Comparison of ENCODE assay signal across 13 cellular contexts in the genomic region with DNA sequence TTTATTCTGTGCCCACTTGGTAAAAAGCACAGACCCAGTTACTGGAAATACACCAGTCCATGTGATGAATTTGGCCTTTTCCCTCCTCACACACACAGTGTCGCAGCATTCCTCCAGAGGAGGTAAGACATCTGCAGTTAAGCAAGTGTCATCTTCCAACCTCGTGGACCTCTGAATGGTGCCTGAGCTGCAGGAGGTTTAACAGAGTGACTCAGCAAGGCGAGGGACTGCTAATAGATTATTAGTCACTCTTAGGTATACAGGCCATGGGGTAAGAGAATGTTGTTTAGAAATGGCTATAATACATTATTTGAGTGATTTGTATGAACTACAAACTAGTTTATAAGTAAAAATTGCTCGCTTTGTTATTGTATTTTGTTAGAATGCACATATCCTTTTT. TPM values are rescaled to one million over a fixed set of nuclear protein-coding genes. Genes with fewer than 3 reads are reported as not detected.
DNase-seq lines count a peak whose midpoint lies in the region; ATAC-seq, FAIRE-seq and TF ChIP-seq lines count a peak whose summit lies in the region.
"Had no signal": no experiment of that assay in that cellular context is flagged by ENCODE, and none has a peak within 500 bp of the region (broad histone marks: within the 10 kb centered on the region; RNA-seq: fewer than 3 reads in every experiment).

No MANE protein-coding gene starts in this region.

- BruUV-seq in K562 (replicated peaks; lab: Mats Ljungman, UMichigan) = no TSS peak

- H4K20me1 ChIP-seq in K562 (replicated peaks; ENCODE audit: control insufficient read depth, insufficient read depth, low read length) = no peaks in the 10 kb centered on the region

- intact Hi-C loops in K562 (cut with micrococcal nuclease) (no loop called here), sigmoid colon (cut with DNase I) (no loop called here)

- TF ChIP-seq EP300 in K562 (IDR thresholded peaks at IDR 0.05; ENCODE audit: low read length) (no peak), tibial nerve (IDR thresholded peaks at IDR 0.05) (no peak), sigmoid colon (IDR thresholded peaks at IDR 0.05) (no peak)

- in situ Hi-C loops in K562 (cut with MboI) = loop anchor here (5.0 kb wide), 1 partner anchor 81 kb away; no protein-coding TSS in a partner anchor

- 0 out of 2 replicates have a peak overlapping the region, but pooled peaks have one; percentile 7 for H2AFZ ChIP-seq in K562 (ENCODE audit: low read depth, low read length)

- TF ChIP-seq CTCF in K562 (IDR thresholded peaks at IDR 0.05 in 2 of 3, conservative IDR thresholded peaks at IDR 0.05 in 1 of 3; ENCODE audit: insufficient read depth in 2 of 3, low read depth in 1 of 3, low read length in 3 of 3) (no peak), kidney epithelial cell (IDR thresholded peaks at IDR 0.05; ENCODE audit: insufficient read depth, low read length, poor library complexity, severe bottlenecking) (no peak), tibial nerve (IDR thresholded peaks at IDR 0.05) (no peak), sigmoid colon (IDR thresholded peaks at IDR 0.05) (no peak)

- no peaks in the 10 kb centered on the region for H3K9me3 ChIP-seq in K562 (replicated peaks; ENCODE audit: control insufficient read depth, insufficient read depth, low read depth, low read length)
- H3K9me3 ChIP-seq in tibial nerve = no peaks in the 10 kb centered on the region
- H3K9me3 ChIP-seq in sigmoid colon = no peaks in the 10 kb centered on the region
- H3K9me3 ChIP-seq: Peyer's patch had no signal

- H3K4me2 ChIP-seq in K562 (ENCODE audit: insufficient read depth, low read length) = no peak overlapping the region; the same call in 1 of the 2 replicates

- POLR2A ChIA-PET in K562 (lab: Yijun Ruan, JAX) = interaction anchor here (1.6 kb wide), 1 partner anchor 16 kb away, joined by 5 read pairs; no protein-coding TSS in a partner anchor

- no peaks in the 10 kb centered on the region for H3K79me2 ChIP-seq in K562 (ENCODE audit: control insufficient read depth, insufficient read depth, low read length)

- peak; percentile 72 for ATAC-seq in K562
- ATAC-seq: right cardiac atrium had no signal

- H3K4me3 ChIP-seq in K562 = no peak overlapping the region
- H3K4me3 ChIP-seq in kidney epithelial cell (ENCODE audit: low read depth, low read length) = no peak overlapping the region
- no peak overlapping the region for H3K4me3 ChIP-seq in tibial nerve
- H3K4me3 ChIP-seq in sigmoid colon = no peak overlapping the region
- H3K4me3 ChIP-seq: Peyer's patch had no signal

- H3K27me3 ChIP-seq in K562 (ENCODE audit: control insufficient read depth in 2 of 2, insufficient read depth in 2 of 2, low read length in 2 of 2) (no peaks in the 10 kb centered on the region), kidney epithelial cell (ENCODE audit: control insufficient read depth, insufficient read depth, low read length) (no peaks in the 10 kb centered on the region), tibial nerve (no peaks in the 10 kb centered on the region), sigmoid colon (no peaks in the 10 kb centered on the region)
- H3K27me3 ChIP-seq: Peyer's patch had no signal

- H3K9ac ChIP-seq in K562 (ENCODE audit: insufficient read depth in 1 of 2, low read depth in 2 of 2, low read length in 2 of 2) = no peak overlapping the region

- H3K36me3 ChIP-seq in K562 (ENCODE audit: control insufficient read depth, insufficient read depth, low read length) = no peaks in the 10 kb centered on the region
- no peaks in the 10 kb centered on the region for H3K36me3 ChIP-seq in kidney epithelial cell (ENCODE audit: control insufficient read depth, insufficient read depth, low read length)
- no peaks in the 10 kb centered on the region for H3K36me3 ChIP-seq in tibial nerve
- no peaks in the 10 kb centered on the region for H3K36me3 ChIP-seq in sigmoid colon
- H3K36me3 ChIP-seq: Peyer's patch had no signal

- TF ChIP-seq POLR2A in K562 (conservative IDR thresholded peaks at IDR 0.05) = no peak
- TF ChIP-seq POLR2A in tibial nerve (IDR thresholded peaks at IDR 0.05) = no peak
- TF ChIP-seq POLR2A in sigmoid colon (IDR thresholded peaks at IDR 0.05) = no peak

- no peak for TF ChIP-seq RAD21 in K562 (CRISPR knock-in tag; conservative IDR thresholded peaks at IDR 0.05 in 1 of 2, IDR thresholded peaks at IDR 0.05 in 1 of 2)

- DNase-seq in DMS53 treated with DMSO at 0.1 percent for 48 hours (lab: John Stamatoyannopoulos, UW; ENCODE audit: unreplicated experiment) (peak; percentile 67), HT1080 (ENCODE audit: low read depth) (peak; percentile 73), K562 (ENCODE audit: extremely low read depth in 1 of 4, low spot score in 3 of 4) (peak; percentile 22 to 65 (median 34)), kidney epithelial cell (ENCODE audit: low read depth) (peak; percentile 45), tibial nerve (ENCODE audit: low spot score in 2 of 2) (no peak), sigmoid colon (no peak), iPS-NIHi11 (ENCODE audit: low spot score) (no peak), CD1c-positive myeloid dendritic cell (ENCODE audit: extremely low spot score) (no peak)
- DNase-seq: hypothalamus, Peyer's patch, right cardiac atrium had no signal

- H3K4me1 ChIP-seq in K562 (replicated peaks in 1 of 2; ENCODE audit: control insufficient read depth in 2 of 2, insufficient read depth in 2 of 2, low read length in 2 of 2) (peaks cover 0 to 7% of the 10 kb centered on the region in 2 experiments; a peak in 2 of 5 replicates), tibial nerve (peaks cover 0 to 22% (median 5%) of the 10 kb centered on the region in 4 donors), sigmoid colon (peaks cover 0 to 6% (median 0%) of the 10 kb centered on the region in 4 donors)
- H3K4me1 ChIP-seq: Peyer's patch had no signal

- peak; percentile 56 for FAIRE-seq in K562 (lab: Jason Lieb, UNC)
- FAIRE-seq: GM18507 had no signal

- WGBS in K562 (ENCODE audit: insufficient coverage, low coverage, missing lambda C conversion rate) = 15% methylated on average over 4 of the region's 4 CpGs
- WGBS in tibial nerve, 2 donors = 78 to 86% methylated on average over 4 of the region's 4 CpGs
- WGBS in sigmoid colon, 2 donors = 82% methylated on average over 4 of the region's 4 CpGs

- no peaks in the 10 kb centered on the region for H3K9me1 ChIP-seq in K562 (ENCODE audit: control insufficient read depth, insufficient read depth, low read length)

- H3K27ac ChIP-seq in K562 (ENCODE audit: extremely low read depth, low read depth, low read length) = no peak overlapping the region
- no peak overlapping the region for H3K27ac ChIP-seq in tibial nerve
- H3K27ac ChIP-seq in sigmoid colon = no peak overlapping the region
- H3K27ac ChIP-seq: Peyer's patch, VCaP had no signal

- CTCF ChIA-PET in K562 (lab: Yijun Ruan, JAX; ENCODE audit: low intra/inter-chr PET ratio) = no interaction called here

TF ChIP-seq in K562, 482 proteins besides CTCF, POLR2A, EP300 and RAD21 (continues in another document):
- TF ChIP-seq IRF2 (CRISPR knock-in tag; IDR thresholded peaks at IDR 0.05) (no peak), GTF2F1 (IDR thresholded peaks at IDR 0.05; ENCODE audit: low read depth, low read length) (no peak), TGIF2 (CRISPR knock-in tag; IDR thresholded peaks at IDR 0.05) (no peak), ZFP36 (IDR thresholded peaks at IDR 0.05; ENCODE audit: low read depth, low read length, partially characterized antibody) (no peak), ZNF134 (CRISPR knock-in tag; conservative IDR thresholded peaks at IDR 0.05) (no peak), SMAD4 (CRISPR knock-in tag; conservative IDR thresholded peaks at IDR 0.05) (no peak), TEAD1 (CRISPR knock-in tag; IDR thresholded peaks at IDR 0.05) (no peak), ZNF140 (CRISPR knock-in tag; IDR thresholded peaks at IDR 0.05) (no peak), NR2C2 (CRISPR knock-in tag; IDR thresholded peaks at IDR 0.05) (no peak), NR2C2 (tag; IDR thresholded peaks at IDR 0.05) (no peak)
- TF ChIP-seq, protein P1, sequence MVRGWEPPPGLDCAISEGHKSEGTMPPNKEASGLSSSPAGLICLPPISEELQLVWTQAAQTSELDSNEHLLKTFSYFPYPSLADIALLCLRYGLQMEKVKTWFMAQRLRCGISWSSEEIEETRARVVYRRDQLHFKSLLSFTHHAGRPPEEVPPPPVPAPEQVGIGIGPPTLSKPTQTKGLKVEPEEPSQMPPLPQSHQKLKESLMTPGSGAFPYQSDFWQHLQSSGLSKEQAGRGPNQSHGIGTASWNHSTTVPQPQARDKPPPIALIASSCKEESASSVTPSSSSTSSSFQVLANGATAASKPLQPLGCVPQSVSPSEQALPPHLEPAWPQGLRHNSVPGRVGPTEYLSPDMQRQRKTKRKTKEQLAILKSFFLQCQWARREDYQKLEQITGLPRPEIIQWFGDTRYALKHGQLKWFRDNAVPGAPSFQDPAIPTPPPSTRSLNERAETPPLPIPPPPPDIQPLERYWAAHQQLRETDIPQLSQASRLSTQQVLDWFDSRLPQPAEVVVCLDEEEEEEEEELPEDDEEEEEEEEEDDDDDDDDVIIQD (CRISPR knock-in tag; IDR thresholded peaks at IDR 0.05) = no peak

RNA-seq across cellular contexts. Expression of a gene that starts 8.6 kb away (rescaled TPM):
- 1.1 and 1.3 TPM in 2 replicates for total RNA-seq in HT1080 (2014; rRNA removed; shearing (Covaris generic))
- 2.0 and 3.1 TPM in 2 replicates for polyA plus RNA-seq in HT1080 (2015; cell fraction: cytosol; rRNA removed)
- polyA plus RNA-seq in HT1080 (2015; cell fraction: nucleus; rRNA removed) = 1.5 and 2.2 TPM in 2 replicates
- 81.4 and 138 TPM in 2 replicates for total RNA-seq in K562 (2011; cell fraction: chromatin; rRNA removed; ENCODE audit: low replicate concordance)
- total RNA-seq in K562 (2011; cell fraction: nucleolus; rRNA removed) = 30.5 and 31.5 TPM in 2 replicates
- total RNA-seq in K562 (2011; cell fraction: nucleoplasm; rRNA removed) = 59.8 and 105 TPM in 2 replicates
- total RNA-seq in K562 (2014; rRNA removed) (9.2 and 9.7 TPM in 2 replicates), K562 (2014; rRNA removed; fragmentation: Illumina TruSeq; extraction: Trizol) (17.1 and 21.9 TPM in 2 replicates), K562 (2015; rRNA removed; fragmentation: Illumina TruSeq; extraction: Trizol) (13.5 and 14.4 TPM in 2 replicates), K562 (2021) (20.3 and 25.7 TPM in 2 replicates), kidney epithelial cell (8.9 and 19.0 TPM in 2 replicates), tibial nerve (10 to 100 TPM; 27.1 to 48.0 (median 35.1) TPM), sigmoid colon (1 to 10 TPM; 3.0 to 9.8 (median 6.1) TPM)
- polyA plus RNA-seq in K562 (2011; rRNA removed) (42.3 and 43.7 TPM in 2 replicates), K562 (2014; fragmentation: Illumina TruSeq; extraction: Trizol) (15.8 and 16.0 TPM in 2 replicates), K562 (2014; fragmentation: Nextera tagmentation; extraction: Ambion mirVana) (1 to 10 TPM; 4.3 to 5.7 TPM), K562 (2014; rRNA removed) (10.5 and 12.3 TPM in 2 replicates), sigmoid colon (1 to 10 TPM; 1.8 to 4.1 (median 1.8) TPM)
- polyA plus RNA-seq in K562 (2011; cell fraction: cytosol; rRNA removed) = 41.1 and 45.8 TPM in 2 replicates
- 32.4 and 41.6 TPM in 2 replicates for polyA plus RNA-seq in K562 (2011; cell fraction: nucleus; rRNA removed)
- polyA plus RNA-seq in K562 (2012) = 9.3 and 9.9 TPM in 2 replicates
- 79.3 and 80.5 TPM in 2 replicates for polyA minus RNA-seq in K562 (2011; rRNA and poly(A)+ RNA removed)
- 32.1 and 35.7 TPM in 2 replicates for polyA minus RNA-seq in K562 (2011; cell fraction: cytosol; rRNA and poly(A)+ RNA removed)
- polyA minus RNA-seq in K562 (2011; cell fraction: nucleus; rRNA and poly(A)+ RNA removed) = 33.3 and 46.1 TPM in 2 replicates

Comparison
In these comparisons a context has a peak if more than half of its experiments do, and no peak if none do; other contexts are left out.
1. DNase-seq: peak in DMS53 treated with DMSO at 0.1 percent for 48 hours (single experiment), HT1080 (single experiment), K562 (4 of 4) and kidney epithelial cell (single experiment); none in tibial nerve (0 of 2), sigmoid colon (single experiment), iPS-NIHi11 (single experiment) and CD1c-positive myeloid dendritic cell (single experiment).